Comparison of ENCODE assay signal across 9 cellular contexts in the genomic region with DNA sequence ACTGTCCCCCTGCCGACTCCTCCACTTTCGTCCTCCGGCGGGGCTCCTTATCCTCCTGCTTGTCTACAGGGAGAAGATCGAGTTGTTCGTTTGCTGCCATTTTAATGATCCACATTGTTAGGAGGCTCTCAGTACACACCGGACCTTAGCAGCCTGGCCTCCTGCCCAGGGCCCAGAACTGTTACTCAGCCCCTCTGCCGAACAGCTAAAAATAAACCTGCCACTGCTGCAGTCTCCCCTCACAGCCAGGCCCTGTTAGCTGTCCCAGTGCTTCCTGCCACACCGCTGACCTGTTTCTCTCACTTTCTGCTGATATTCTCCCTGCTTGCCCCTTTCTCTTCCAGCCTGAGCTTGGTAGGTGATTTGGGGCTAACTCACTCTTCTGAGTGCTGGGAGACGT. TPM values are rescaled to one million over a fixed set of nuclear protein-coding genes. Genes with fewer than 3 reads are reported as not detected.
DNase-seq lines count a peak whose midpoint lies in the region; ATAC-seq and TF ChIP-seq lines count a peak whose summit lies in the region.
"Had no signal": no experiment of that assay in that cellular context is flagged by ENCODE, and none has a peak within 500 bp of the region (broad histone marks: within the 10 kb centered on the region; RNA-seq: fewer than 3 reads in every experiment).

No MANE protein-coding gene starts in this region.

- no peak overlapping the region for H2BK12ac ChIP-seq in mesenchymal stem cell (ENCODE audit: low read length in 2 of 2)

- peaks cover 10 to 21% of the 10 kb centered on the region in 2 experiments for H3K36me3 ChIP-seq in mesenchymal stem cell (ENCODE audit: control insufficient read depth in 1 of 2, insufficient read depth in 2 of 2, low read depth in 1 of 2, low read length in 2 of 2)
- peaks cover 5% of the 10 kb centered on the region for H3K36me3 ChIP-seq in upper lobe of right lung
- no peaks in the 10 kb centered on the region for H3K36me3 ChIP-seq in tibial nerve

- H3K4me2 ChIP-seq in mesenchymal stem cell (ENCODE audit: low read length, poor library complexity, severe bottlenecking) = peak overlapping the region; percentile 13

- H3K79me1 ChIP-seq in mesenchymal stem cell (replicated peaks; ENCODE audit: low read length, poor library complexity, severe bottlenecking) = peaks cover 7% of the 10 kb centered on the region

- H3K18ac ChIP-seq in mesenchymal stem cell (ENCODE audit: low read depth in 1 of 2, low read length in 2 of 2) = peak overlapping the region; percentile 40 to 85

- no peak for DNase-seq in activated CD4-positive, alpha-beta memory T cell treated with anti-CD3 and anti-CD28 coated beads for 36 hours
- DNase-seq in activated CD4-positive, alpha-beta memory T cell treated with anti-CD3 and anti-CD28 coated beads, Interleukin-2, amount 10 ng/mL, durations not matched to agents 7 days and 5 days = no peak
- DNase-seq in dermis microvascular lymphatic vessel endothelial cell (ENCODE audit: low read depth in 2 of 2) (peak; percentile 71 to 82), mesenchymal stem cell (peak; percentile 85), upper lobe of right lung (no peak), LoVo (ENCODE audit: low spot score) (no peak), tibial nerve (ENCODE audit: low spot score in 2 of 2) (no peak)
- no peak for DNase-seq in stimulated activated CD4-positive, alpha-beta T cell treated with anti-CD3 and anti-CD28 coated beads, Interleukin-12 subunit alpha, Interleukin-12 subunit beta, amount 100 ng/mL, for 4 hours
- DNase-seq: activated CD4-positive, alpha-beta T cell treated with anti-CD3 and anti-CD28 coated beads, Interleukin-2, amount 50 U/mL, for 48 hours had no signal

- H3K4me3 ChIP-seq in mesenchymal stem cell (ENCODE audit: insufficient read depth in 1 of 2, low read depth in 1 of 2, low read length in 2 of 2) = peak overlapping the region in 1 of 2 experiments; percentile 56
- H3K4me3 ChIP-seq in upper lobe of right lung = no peak overlapping the region
- H3K4me3 ChIP-seq in tibial nerve = no peak overlapping the region

- no peak overlapping the region for H4K91ac ChIP-seq in mesenchymal stem cell (ENCODE audit: low read length)

- H3K27me3 ChIP-seq in mesenchymal stem cell (ENCODE audit: control insufficient read depth in 1 of 2, insufficient read depth in 1 of 2, low read length in 2 of 2) (no peaks in the 10 kb centered on the region), upper lobe of right lung (no peaks in the 10 kb centered on the region), tibial nerve (no peaks in the 10 kb centered on the region)

- no peak for TF ChIP-seq EP300 in tibial nerve (IDR thresholded peaks at IDR 0.05)

- no peak overlapping the region for H4K8ac ChIP-seq in mesenchymal stem cell (ENCODE audit: low read length)

- ATAC-seq in upper lobe of right lung = peak; percentile 29

- no peak overlapping the region for H3K23ac ChIP-seq in mesenchymal stem cell (ENCODE audit: low read length in 2 of 2)

- H2AFZ ChIP-seq in mesenchymal stem cell (ENCODE audit: low read depth, low read length) = no peak overlapping the region

- POLR2A ChIA-PET in activated CD4-positive, alpha-beta memory T cell treated with anti-CD3 and anti-CD28 coated beads for 36 hours (lab: Charles Lee) = interaction anchor here (0.5 kb wide), 1 partner anchor 82 kb away, joined by 3 read pairs; no protein-coding TSS in a partner anchor
- POLR2A ChIA-PET in activated CD4-positive, alpha-beta memory T cell treated with anti-CD3 and anti-CD28 coated beads, Interleukin-2, amount 10 ng/mL, durations not matched to agents 7 days and 5 days (lab: Charles Lee) = interaction anchor here (1.9 to 2.3 kb wide), 2 partner anchors 10 to 13 kb away, joined by 6 to 11 read pairs; no protein-coding TSS in a partner anchor

- 60% methylated on average over 9 of the region's 10 CpGs for WGBS in mesenchymal stem cell
- WGBS in tibial nerve, 2 donors = 48 to 55% methylated on average over 10 of the region's 10 CpGs

- intact Hi-C loops in activated CD4-positive, alpha-beta memory T cell treated with anti-CD3 and anti-CD28 coated beads for 36 hours (cut with micrococcal nuclease) = no loop called here
- intact Hi-C loops in upper lobe of right lung (cut with DNase I) = no loop called here

- H3K14ac ChIP-seq in mesenchymal stem cell (ENCODE audit: low read length in 2 of 2) = no peak overlapping the region

- H3K27me3 Mint-ChIP-seq in activated CD4-positive, alpha-beta memory T cell treated with anti-CD3 and anti-CD28 coated beads for 36 hours = no peaks in the 10 kb centered on the region
- no peaks in the 10 kb centered on the region for H3K27me3 Mint-ChIP-seq in activated CD4-positive, alpha-beta memory T cell treated with anti-CD3 and anti-CD28 coated beads, Interleukin-2, amount 10 ng/mL, durations not matched to agents 7 days and 5 days

- H3K9me3 ChIP-seq in mesenchymal stem cell (ENCODE audit: control insufficient read depth, low read length) (no peaks in the 10 kb centered on the region), upper lobe of right lung (no peaks in the 10 kb centered on the region), tibial nerve (no peaks in the 10 kb centered on the region)

- H2BK120ac ChIP-seq in mesenchymal stem cell (ENCODE audit: low read depth, low read length) = no peak overlapping the region

- peaks cover 68% of the 10 kb centered on the region for H3K4me1 ChIP-seq in mesenchymal stem cell (ENCODE audit: control insufficient read depth, insufficient read depth, low read depth, low read length)
- peaks cover 76% of the 10 kb centered on the region for H3K4me1 ChIP-seq in upper lobe of right lung
- H3K4me1 ChIP-seq in tibial nerve = peaks cover 0 to 97% (median 55%) of the 10 kb centered on the region in 4 donors

- H2BK5ac ChIP-seq in mesenchymal stem cell (ENCODE audit: low read depth, low read length, poor library complexity, severe bottlenecking) = no peak overlapping the region

- peaks cover 81% of the 10 kb centered on the region for H3K4me1 Mint-ChIP-seq in activated CD4-positive, alpha-beta memory T cell treated with anti-CD3 and anti-CD28 coated beads for 36 hours (ENCODE audit: low read depth)
- peaks cover 54% of the 10 kb centered on the region for H3K4me1 Mint-ChIP-seq in activated CD4-positive, alpha-beta memory T cell treated with anti-CD3 and anti-CD28 coated beads, Interleukin-2, amount 10 ng/mL, durations not matched to agents 7 days and 5 days

- H2BK15ac ChIP-seq in mesenchymal stem cell (ENCODE audit: low read depth, poor library complexity, severe bottlenecking) = no peak overlapping the region

- H3K4ac ChIP-seq in mesenchymal stem cell (ENCODE audit: low read depth in 1 of 2, low read length in 2 of 2) = peak overlapping the region in 1 of 2 experiments; percentile 9

- H3K36me3 Mint-ChIP-seq in activated CD4-positive, alpha-beta memory T cell treated with anti-CD3 and anti-CD28 coated beads for 36 hours = peaks cover 14% of the 10 kb centered on the region
- peaks cover 32% of the 10 kb centered on the region for H3K36me3 Mint-ChIP-seq in activated CD4-positive, alpha-beta memory T cell treated with anti-CD3 and anti-CD28 coated beads, Interleukin-2, amount 10 ng/mL, durations not matched to agents 7 days and 5 days (ENCODE audit: low read depth)

- H3K27ac ChIP-seq in mesenchymal stem cell (ENCODE audit: low read length, poor library complexity, severe bottlenecking) = peak overlapping the region; percentile 71
- peak overlapping the region; percentile 32 for H3K27ac ChIP-seq in upper lobe of right lung
- peak overlapping the region in 2 of 4 donors; percentile 9 to 30 for H3K27ac ChIP-seq in tibial nerve

- TF ChIP-seq CTCF in upper lobe of right lung (IDR thresholded peaks at IDR 0.05) (no peak), tibial nerve (IDR thresholded peaks at IDR 0.05) (no peak)

- no peak for TF ChIP-seq POLR2A in tibial nerve (IDR thresholded peaks at IDR 0.05)

- H3K9ac ChIP-seq in mesenchymal stem cell (ENCODE audit: low read length) = peak overlapping the region; percentile 82

- no peaks in the 10 kb centered on the region for H3K9me3 Mint-ChIP-seq in activated CD4-positive, alpha-beta memory T cell treated with anti-CD3 and anti-CD28 coated beads for 36 hours
- H3K9me3 Mint-ChIP-seq in activated CD4-positive, alpha-beta memory T cell treated with anti-CD3 and anti-CD28 coated beads, Interleukin-2, amount 10 ng/mL, durations not matched to agents 7 days and 5 days = no peaks in the 10 kb centered on the region

- H3K4me3 Mint-ChIP-seq in activated CD4-positive, alpha-beta memory T cell treated with anti-CD3 and anti-CD28 coated beads for 36 hours = no peak overlapping the region
- no peak overlapping the region for H3K4me3 Mint-ChIP-seq in activated CD4-positive, alpha-beta memory T cell treated with anti-CD3 and anti-CD28 coated beads, Interleukin-2, amount 10 ng/mL, durations not matched to agents 7 days and 5 days

- H3K27ac Mint-ChIP-seq in activated CD4-positive, alpha-beta memory T cell treated with anti-CD3 and anti-CD28 coated beads for 36 hours = peak overlapping the region; percentile 30
- no peak overlapping the region for H3K27ac Mint-ChIP-seq in activated CD4-positive, alpha-beta memory T cell treated with anti-CD3 and anti-CD28 coated beads, Interleukin-2, amount 10 ng/mL, durations not matched to agents 7 days and 5 days

- CTCF ChIA-PET in activated CD4-positive, alpha-beta memory T cell treated with anti-CD3 and anti-CD28 coated beads for 36 hours (lab: Charles Lee) = interaction anchor here (5.3 kb wide), 1 partner anchor 29 kb away, joined by 27 read pairs; no protein-coding TSS in a partner anchor
- CTCF ChIA-PET in activated CD4-positive, alpha-beta memory T cell treated with anti-CD3 and anti-CD28 coated beads, Interleukin-2, amount 10 ng/mL, durations not matched to agents 7 days and 5 days (lab: Charles Lee) = interaction anchor here (1.9 kb wide), 1 partner anchor 219 kb away, joined by 5 read pairs; no protein-coding TSS in a partner anchor

- peak overlapping the region; percentile 98 for H2AK5ac ChIP-seq in mesenchymal stem cell (ENCODE audit: low read length, severe bottlenecking)

RNA-seq across cellular contexts. Expression of gene MAPKAPK2, which starts 8.3 kb away (rescaled TPM):
- 10 to 100 TPM; 96.9 to 97.4 TPM for total RNA-seq in activated CD4-positive, alpha-beta memory T cell treated with anti-CD3 and anti-CD28 coated beads for 36 hours
- total RNA-seq in activated CD4-positive, alpha-beta memory T cell treated with anti-CD3 and anti-CD28 coated beads, Interleukin-2, amount 10 ng/mL, durations not matched to agents 7 days and 5 days = 10 to 100 TPM; 89.1 to 95.2 TPM
- total RNA-seq in dermis microvascular lymphatic vessel endothelial cell (27.0 and 46.1 TPM in 2 replicates), upper lobe of right lung (92.3 TPM), tibial nerve (10 to 100 TPM; 30.6 to 49.5 (median 38.2) TPM)
- 73.7 TPM for polyA plus RNA-seq in mesenchymal stem cell (2013, experiment 1 of 2)
- 75.7 TPM for polyA plus RNA-seq in mesenchymal stem cell (2013, experiment 2 of 2)

RNA-seq across cellular contexts. Expression of gene DYRK3, which starts 57.7 kb away (rescaled TPM):
- 10 to 100 TPM; 10.1 to 11.4 TPM for total RNA-seq in activated CD4-positive, alpha-beta memory T cell treated with anti-CD3 and anti-CD28 coated beads for 36 hours
- total RNA-seq in activated CD4-positive, alpha-beta memory T cell treated with anti-CD3 and anti-CD28 coated beads, Interleukin-2, amount 10 ng/mL, durations not matched to agents 7 days and 5 days = 1 to 10 TPM; 8.8 to 9.2 TPM
- total RNA-seq in dermis microvascular lymphatic vessel endothelial cell (15.5 and 19.2 TPM in 2 replicates), upper lobe of right lung (8.1 TPM), tibial nerve (10 to 100 TPM in 1 of 4 donors, 1 to 10 TPM in 3; 5.4 to 12.7 (median 5.7) TPM)
- polyA plus RNA-seq in mesenchymal stem cell (2013, experiment 1 of 2) = 12.2 TPM
- polyA plus RNA-seq in mesenchymal stem cell (2013, experiment 2 of 2) = 12.4 TPM

Comparison
In these comparisons a context has a peak if more than half of its experiments do, and no peak if none do; other contexts are left out.
1. DNase-seq: peak in dermis microvascular lymphatic vessel endothelial cell (2 of 2) and mesenchymal stem cell (single experiment); none in activated CD4-positive, alpha-beta memory T cell treated with anti-CD3 and anti-CD28 coated beads for 36 hours (single experiment), activated CD4-positive, alpha-beta memory T cell treated with anti-CD3 and anti-CD28 coated beads, Interleukin-2, amount 10 ng/mL, durations not matched to agents 7 days and 5 days (single experiment), upper lobe of right lung (single experiment), LoVo (single experiment), stimulated activated CD4-positive, alpha-beta T cell treated with anti-CD3 and anti-CD28 coated beads, Interleukin-12 subunit alpha, Interleukin-12 subunit beta, amount 100 ng/mL, for 4 hours (single experiment) and tibial nerve (0 of 2).